In genomic region chr11:59158206-59159068, GRCh38 we compare ENCODE assay signal across 8 cellular contexts. TPM values are rescaled to one million over a fixed set of nuclear protein-coding genes. Genes with fewer than 3 reads are reported as not detected.
DNase-seq lines count a peak whose midpoint lies in the region; ATAC-seq, FAIRE-seq and TF ChIP-seq lines count a peak whose summit lies in the region.

No MANE protein-coding gene starts in this region.

- TF ChIP-seq POLR2A in tibial nerve (IDR thresholded peaks at IDR 0.05): no peak

- H3K9me3 ChIP-seq in tibial nerve: no peaks in the 10 kb centered on the region

- FAIRE-seq in endometrium (lab: Jason Lieb, UNC): peak; percentile 45

- TF ChIP-seq CTCF in tibial nerve (IDR thresholded peaks at IDR 0.05): peak; percentile 78 to 86 (median 81)

- no peaks in the 10 kb centered on the region for H3K36me3 ChIP-seq in tibial nerve

- 26 to 31% methylated on average over 8 of the region's 8 CpGs for WGBS in tibial nerve, 2 donors

- DNase-seq in D341Med (ENCODE audit: low spot score) (peak; percentile 72), NCI-H460 (ENCODE audit: extremely low read depth, low read depth) (peak; percentile 54), myocyte (ENCODE audit: low read depth) (peak; percentile 80), tibial nerve (ENCODE audit: low spot score in 2 of 2) (peak in 1 of 2 donors; percentile 77)
- DNase-seq in activated CD4-positive, alpha-beta T cell treated with anti-CD3 and anti-CD28 coated beads, Interleukin-2, amount 50 U/mL, for 48 hours: peak; percentile 57 to 68

- no peak overlapping the region for H3K4me3 ChIP-seq in tibial nerve

- ATAC-seq in GM19455 (IDR thresholded peaks at IDR 0.05; ENCODE audit: unreplicated experiment): peak; percentile 84
- ATAC-seq in HG03457 (IDR thresholded peaks at IDR 0.05; ENCODE audit: unreplicated experiment): peak; percentile 65

- no peak for TF ChIP-seq EP300 in tibial nerve (IDR thresholded peaks at IDR 0.05)

- H3K27ac ChIP-seq in tibial nerve: no peak overlapping the region

- H3K4me1 ChIP-seq in tibial nerve: peaks cover 0 to 5% (median 2%) of the 10 kb centered on the region in 4 donors

- H3K27me3 ChIP-seq in tibial nerve: no peaks in the 10 kb centered on the region

RNA-seq across cellular contexts. Expression of gene DTX4, which starts 13.5 kb away (rescaled TPM):
- 0.25 and 0.38 TPM in 2 replicates for total RNA-seq in NCI-H460 (2014; rRNA removed; shearing (Covaris generic))
- 0.11 and 0.49 TPM in 2 replicates for polyA plus RNA-seq in NCI-H460 (2014; cell fraction: nucleus; rRNA removed)
- total RNA-seq in myocyte: 7.9 and 8.2 TPM in 2 replicates
- 53.3 TPM for polyA plus RNA-seq in myocyte (2012)
- 10 to 100 TPM; 17.7 to 34.5 (median 25.8) TPM for total RNA-seq in tibial nerve

RNA-seq across cellular contexts. Expression of gene FAM111A, which starts 15.8 kb away (rescaled TPM):
- 28.3 and 30.9 TPM in 2 replicates for total RNA-seq in NCI-H460 (2014; rRNA removed; shearing (Covaris generic))
- polyA plus RNA-seq in NCI-H460 (2014; cell fraction: nucleus; rRNA removed): 55.9 and 59.5 TPM in 2 replicates
- total RNA-seq in myocyte (12.6 and 13.3 TPM in 2 replicates), tibial nerve (10 to 100 TPM; 24.3 to 76.9 (median 40.3) TPM)
- 10.1 TPM for polyA plus RNA-seq in myocyte (2012)

RNA-seq across cellular contexts. Expression of gene FAM111B, which starts 51.4 kb away (rescaled TPM):
- 2.6 and 3.7 TPM in 2 replicates for total RNA-seq in NCI-H460 (2014; rRNA removed; shearing (Covaris generic))
- polyA plus RNA-seq in NCI-H460 (2014; cell fraction: nucleus; rRNA removed): 5.6 and 7.5 TPM in 2 replicates
- 0.05 and 1.7 TPM in 2 replicates for total RNA-seq in myocyte
- polyA plus RNA-seq in myocyte (2012): 0.03 TPM
- under 1 TPM in 3 of 4 donors, not detected in 1; 0.20 to 0.30 (median 0.22) TPM for total RNA-seq in tibial nerve

RNA-seq across cellular contexts. Expression of gene MPEG1, which starts 54.3 kb away (rescaled TPM):
- total RNA-seq in NCI-H460 (2014; rRNA removed; shearing (Covaris generic)): not detected in 2 replicates
- not detected in 2 replicates for polyA plus RNA-seq in NCI-H460 (2014; cell fraction: nucleus; rRNA removed)
- total RNA-seq in myocyte (not detected in 2 replicates), tibial nerve (10 to 100 TPM in 1 of 4 donors, 1 to 10 TPM in 3; 7.0 to 12.3 (median 9.6) TPM)
- 0.10 TPM for polyA plus RNA-seq in myocyte (2012)
